24 cellular contexts compared by ENCODE assay signal in genomic region chr1:235748747-235749146, GRCh38.
"Had no signal": no experiment of that assay in that cellular context is flagged by ENCODE, and none has a peak within 500 bp of the region (broad histone marks: within the 10 kb centered on the region; RNA-seq: fewer than 3 reads in every experiment).

No MANE protein-coding gene starts in this region.

- H3K27me3 Mint-ChIP-seq: activated naive CD4-positive, alpha-beta T cell treated with anti-CD3 and anti-CD28 coated beads, Interleukin-2, amount 10 ng/mL, durations not matched to agents 7 days and 5 days; activated naive CD8-positive, alpha-beta T cell treated with anti-CD3 and anti-CD28 coated beads for 36 hours; activated T-helper 17 cell treated with anti-CD3 and anti-CD28 coated beads, Interleukin-2, amount 50 U/mL, for 72 hours had no signal

- H3K36me3 Mint-ChIP-seq: WTC11 had no signal

- DNase-seq: activated CD4-positive, alpha-beta T cell treated with anti-CD3 and anti-CD28 coated beads for 48 hours; activated CD4-positive, alpha-beta T cell treated with anti-CD3 and anti-CD28 coated beads, Interleukin-2, amount 50 U/mL, for 4 hours; activated CD4-positive, CD25-positive, alpha-beta regulatory T cell treated with anti-CD3 and anti-CD28 coated beads, Interleukin-2, amount 50 U/mL, for 72 hours; activated gamma-delta T cell; activated naive CD4-positive, alpha-beta T cell treated with anti-CD3 and anti-CD28 coated beads, Interleukin-2, amount 10 ng/mL, durations not matched to agents 7 days and 5 days; activated naive CD8-positive, alpha-beta T cell treated with anti-CD3 and anti-CD28 coated beads for 36 hours; activated T-cell treated with anti-CD3 and anti-CD28 coated beads for 4 hours; brain microvascular endothelial cell; cerebellar nuclear complex; MG63; MV-4-11; NCI-H1105; NCI-H1436; NCI-H1694 treated with DMSO at 0.1 percent for 48 hours; NCI-H2029 treated with DMSO at 0.1 percent for 48 hours; NCI-H345; NCI-H510A; NCI-H526 treated with DMSO at 0.1 percent for 48 hours; NCI-H82; SIG-M5 had no signal

- H3K27ac ChIP-seq: brain microvascular endothelial cell, cardiac muscle cell, SK-N-MC had no signal

- H3K4me3 Mint-ChIP-seq: activated naive CD4-positive, alpha-beta T cell treated with anti-CD3 and anti-CD28 coated beads, Interleukin-2, amount 10 ng/mL, durations not matched to agents 7 days and 5 days; activated naive CD8-positive, alpha-beta T cell treated with anti-CD3 and anti-CD28 coated beads for 36 hours; activated T-helper 17 cell treated with anti-CD3 and anti-CD28 coated beads, Interleukin-2, amount 50 U/mL, for 72 hours; WTC11 had no signal

- H3K27me3 ChIP-seq: brain microvascular endothelial cell, cardiac muscle cell, MG63 had no signal

- H3K27ac Mint-ChIP-seq: activated naive CD4-positive, alpha-beta T cell treated with anti-CD3 and anti-CD28 coated beads, Interleukin-2, amount 10 ng/mL, durations not matched to agents 7 days and 5 days; activated naive CD8-positive, alpha-beta T cell treated with anti-CD3 and anti-CD28 coated beads for 36 hours; activated T-helper 17 cell treated with anti-CD3 and anti-CD28 coated beads, Interleukin-2, amount 50 U/mL, for 72 hours; WTC11 had no signal

- H3K4me1 Mint-ChIP-seq: activated naive CD4-positive, alpha-beta T cell treated with anti-CD3 and anti-CD28 coated beads, Interleukin-2, amount 10 ng/mL, durations not matched to agents 7 days and 5 days; activated naive CD8-positive, alpha-beta T cell treated with anti-CD3 and anti-CD28 coated beads for 36 hours; activated T-helper 17 cell treated with anti-CD3 and anti-CD28 coated beads, Interleukin-2, amount 50 U/mL, for 72 hours; WTC11 had no signal

- H3K9me3 Mint-ChIP-seq: activated naive CD4-positive, alpha-beta T cell treated with anti-CD3 and anti-CD28 coated beads, Interleukin-2, amount 10 ng/mL, durations not matched to agents 7 days and 5 days; activated naive CD8-positive, alpha-beta T cell treated with anti-CD3 and anti-CD28 coated beads for 36 hours; activated T-helper 17 cell treated with anti-CD3 and anti-CD28 coated beads, Interleukin-2, amount 50 U/mL, for 72 hours; WTC11 had no signal

- H3K4me3 ChIP-seq: cardiac muscle cell, MG63, SK-N-MC had no signal

- ATAC-seq: activated T-helper 17 cell treated with anti-CD3 and anti-CD28 coated beads, Interleukin-2, amount 50 U/mL, for 72 hours; WTC11 had no signal
